ENCODE assay signal across 21 cellular contexts in the genomic region with DNA sequence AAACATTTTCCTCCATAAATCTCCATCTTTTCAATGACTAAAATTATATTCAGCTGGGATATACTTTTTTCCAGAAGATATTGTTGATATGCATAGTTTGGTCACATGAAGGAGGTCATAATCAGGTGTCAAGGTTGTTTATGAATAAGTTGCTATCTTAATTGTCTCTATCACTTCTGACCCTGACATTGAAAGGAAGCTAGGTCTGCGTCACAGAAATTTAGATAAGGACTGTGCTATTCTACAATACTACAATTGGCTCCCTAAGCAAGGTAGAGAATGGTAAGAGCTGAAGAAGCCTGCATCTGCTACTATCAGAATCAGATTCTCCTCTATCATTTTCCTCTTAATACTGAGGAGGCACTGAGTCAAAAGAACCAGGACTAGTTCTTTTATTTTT.
DNase-seq lines count a peak whose midpoint lies in the region; ATAC-seq, FAIRE-seq and TF ChIP-seq lines count a peak whose summit lies in the region.
"Had no signal": no experiment of that assay in that cellular context is flagged by ENCODE, and none has a peak within 500 bp of the region (broad histone marks: within the 10 kb centered on the region; RNA-seq: fewer than 3 reads in every experiment).

No MANE protein-coding gene starts in this region.

- FAIRE-seq in endothelial cell of umbilical vein (lab: Jason Lieb, UNC) (no peak), small intestine (lab: Jason Lieb, UNC) (no peak)
- FAIRE-seq: GM12892 had no signal

- no peaks in the 10 kb centered on the region for H3K9me1 ChIP-seq in endothelial cell of umbilical vein (replicated peaks; ENCODE audit: control insufficient read depth, extremely low read depth, insufficient read depth, low read length)

- H3K27ac ChIP-seq in right atrium auricular region = no peak overlapping the region
- peak overlapping the region in 3 of 5 donors; percentile 14 to 40 (median 15) for H3K27ac ChIP-seq in adrenal gland
- no peak overlapping the region for H3K27ac ChIP-seq in endothelial cell of umbilical vein (ENCODE audit: insufficient read depth, low read depth, low read length)
- H3K27ac ChIP-seq in small intestine (ENCODE audit: low read depth in 1 of 2, low read length in 1 of 2) = no peak overlapping the region
- H3K27ac ChIP-seq in aorta (ENCODE audit: low read depth in 1 of 2, low read length in 2 of 2) = no peak overlapping the region
- H3K27ac ChIP-seq: A549, C4-2B, HL-60 had no signal

- H3K79me2 ChIP-seq in endothelial cell of umbilical vein (ENCODE audit: control insufficient read depth, insufficient read depth, low read length) = no peaks in the 10 kb centered on the region

- H3K27me3 ChIP-seq in right atrium auricular region = no peaks in the 10 kb centered on the region
- no peaks in the 10 kb centered on the region for H3K27me3 ChIP-seq in adrenal gland
- no peaks in the 10 kb centered on the region for H3K27me3 ChIP-seq in endothelial cell of umbilical vein (ENCODE audit: control insufficient read depth in 2 of 2, insufficient read depth in 2 of 2, low read length in 2 of 2)
- no peaks in the 10 kb centered on the region for H3K27me3 ChIP-seq in small intestine (ENCODE audit: control insufficient read depth in 2 of 2, insufficient read depth in 2 of 2, low read length in 2 of 2)
- H3K27me3 ChIP-seq in aorta (ENCODE audit: control insufficient read depth in 1 of 2, insufficient read depth in 2 of 2, low read length in 1 of 2) = no peaks in the 10 kb centered on the region
- H3K27me3 ChIP-seq: BE2C had no signal

- intact Hi-C loops in left ventricle myocardium superior (cut with micrococcal nuclease) = no loop called here
- intact Hi-C loops in adrenal gland (cut with DNase I) = no loop called here
- intact Hi-C loops in endothelial cell of umbilical vein (cut with micrococcal nuclease) = loop anchor here (10.0 kb wide), 1 partner anchor 173 kb away; no protein-coding TSS in a partner anchor
- intact Hi-C loops in aorta (cut with DNase I) = no loop called here

- TF ChIP-seq CTCF in right atrium auricular region (IDR thresholded peaks at IDR 0.05) = no peak
- no peak for TF ChIP-seq CTCF in adrenal gland (IDR thresholded peaks at IDR 0.05)
- TF ChIP-seq CTCF in endothelial cell of umbilical vein (IDR thresholded peaks at IDR 0.05; ENCODE audit: extremely low read depth in 1 of 2, insufficient read depth in 1 of 2, low read depth in 1 of 2, low read length in 2 of 2) = no peak

- DNase-seq in left ventricle myocardium superior (no peak), right atrium auricular region (ENCODE audit: low spot score) (no peak), adrenal gland (no peak), endothelial cell of umbilical vein (ENCODE audit: low read depth, low spot score) (peak; percentile 18), small intestine (peak; percentile 20), aorta (no peak)
- DNase-seq: BE2C; Caco-2; CD8-positive, alpha-beta memory T cell; DND-41; GDM1; GOT3; HCEC 1CT; HFFc6; IMR-90 had no signal

- H3K4me1 Mint-ChIP-seq in stimulated activated memory B cell treated with anti-CD40 and anti-IgM and Interleukin-4, amounts not matched to agents 10 μg/mL and 1 μg/mL and 100 μg/mL, for 72 hours = no peaks in the 10 kb centered on the region

- peaks cover 80% of the 10 kb centered on the region for H3K36me3 Mint-ChIP-seq in stimulated activated memory B cell treated with anti-CD40 and anti-IgM and Interleukin-4, amounts not matched to agents 10 μg/mL and 1 μg/mL and 100 μg/mL, for 72 hours

- no peaks in the 10 kb centered on the region for H4K20me1 ChIP-seq in endothelial cell of umbilical vein (replicated peaks; ENCODE audit: control insufficient read depth, extremely low read depth, insufficient read depth, low read length)

- no peak overlapping the region for H3K4me2 ChIP-seq in endothelial cell of umbilical vein (ENCODE audit: insufficient read depth, low read length)
- H3K4me2 ChIP-seq: A549 had no signal

- BruUV-seq in endothelial cell of umbilical vein (replicated peaks; lab: Mats Ljungman, UMichigan) = no TSS peak

- peak; percentile 56 for ATAC-seq in left ventricle myocardium superior
- no peak for ATAC-seq in HG03196 (IDR thresholded peaks at IDR 0.05; ENCODE audit: unreplicated experiment)
- no peak for ATAC-seq in aorta (ENCODE audit: low FRiP score)
- no peak for ATAC-seq in stimulated activated memory B cell treated with anti-CD40 and anti-IgM and Interleukin-4, amounts not matched to agents 10 μg/mL and 1 μg/mL and 100 μg/mL, for 72 hours
- ATAC-seq: A549 had no signal

- H3K9me3 ChIP-seq in right atrium auricular region = peaks cover 0 to 16% of the 10 kb centered on the region in 2 donors
- peaks cover 0 to 7% (median 0%) of the 10 kb centered on the region in 3 donors for H3K9me3 ChIP-seq in adrenal gland (replicated peaks in 1 of 3)
- H3K9me3 ChIP-seq in endothelial cell of umbilical vein (replicated peaks; ENCODE audit: control insufficient read depth, insufficient read depth, low read length) = no peaks in the 10 kb centered on the region
- H3K9me3 ChIP-seq in small intestine (ENCODE audit: control insufficient read depth, low read depth) = no peaks in the 10 kb centered on the region
- H3K9me3 ChIP-seq in aorta (ENCODE audit: control insufficient read depth, low read length) = no peaks in the 10 kb centered on the region
- H3K9me3 ChIP-seq: BE2C, Caco-2 had no signal

- CTCF ChIA-PET in endothelial cell of umbilical vein (lab: Charles Lee) = interaction anchor here (0.8 to 1.2 kb wide), 3 partner anchors 15 to 43 kb away, joined by 3 to 4 read pairs (median 3); no protein-coding TSS in a partner anchor

- H3K27ac Mint-ChIP-seq in stimulated activated memory B cell treated with anti-CD40 and anti-IgM and Interleukin-4, amounts not matched to agents 10 μg/mL and 1 μg/mL and 100 μg/mL, for 72 hours = no peak overlapping the region
- H3K27ac Mint-ChIP-seq: HFFc6 had no signal

- H3K4me3 Mint-ChIP-seq in stimulated activated memory B cell treated with anti-CD40 and anti-IgM and Interleukin-4, amounts not matched to agents 10 μg/mL and 1 μg/mL and 100 μg/mL, for 72 hours = no peak overlapping the region
- H3K4me3 Mint-ChIP-seq: CD8-positive, alpha-beta memory T cell; HFFc6 had no signal

- H3K9me3 Mint-ChIP-seq in stimulated activated memory B cell treated with anti-CD40 and anti-IgM and Interleukin-4, amounts not matched to agents 10 μg/mL and 1 μg/mL and 100 μg/mL, for 72 hours = peaks cover 7% of the 10 kb centered on the region

- WGBS in adrenal gland, 4 donors = 10 to 35% (median 29%) methylated on average over 1 of the region's 1 CpG
- 28 to 74% (median 31%) methylated on average over 1 of the region's 1 CpG for WGBS in small intestine, 3 donors
- WGBS in aorta, 2 donors = 83 to 86% methylated on average over 1 of the region's 1 CpG

- no peak overlapping the region for H3K9ac ChIP-seq in endothelial cell of umbilical vein (replicated peaks; ENCODE audit: extremely low read depth, insufficient read depth, low read length)

- no peaks in the 10 kb centered on the region for H3K27me3 Mint-ChIP-seq in stimulated activated memory B cell treated with anti-CD40 and anti-IgM and Interleukin-4, amounts not matched to agents 10 μg/mL and 1 μg/mL and 100 μg/mL, for 72 hours
- H3K27me3 Mint-ChIP-seq: CD8-positive, alpha-beta memory T cell had no signal

- dilution Hi-C loops in endothelial cell of umbilical vein (cut with MboI; ENCODE audit: extremely low pct_ligation_motif_present, low sequenced_read_pairs) = no loop called here

- POLR2A ChIA-PET in endothelial cell of umbilical vein (lab: Charles Lee) = no interaction called here

- TF ChIP-seq POLR2A in adrenal gland (IDR thresholded peaks at IDR 0.05) = no peak
- TF ChIP-seq POLR2A in endothelial cell of umbilical vein (IDR thresholded peaks at IDR 0.05; ENCODE audit: low read depth, low read length) = no peak

- H2AFZ ChIP-seq in endothelial cell of umbilical vein (ENCODE audit: low read depth, low read length) = no peak overlapping the region

- H3K4me3 ChIP-seq in right atrium auricular region (no peak overlapping the region), adrenal gland (no peak overlapping the region), endothelial cell of umbilical vein (replicated peaks in 1 of 3; ENCODE audit: insufficient read depth in 1 of 3, low read depth in 1 of 3, low read length in 3 of 3) (no peak overlapping the region), small intestine (ENCODE audit: low read depth in 1 of 2, low read length in 2 of 2) (no peak overlapping the region), aorta (ENCODE audit: low read length in 2 of 2) (no peak overlapping the region)
- H3K4me3 ChIP-seq: A549 had no signal

- peaks cover 47% of the 10 kb centered on the region for H3K36me3 ChIP-seq in right atrium auricular region
- H3K36me3 ChIP-seq in adrenal gland (replicated peaks in 1 of 2) = peaks cover 0 to 48% of the 10 kb centered on the region in 2 donors
- peaks cover 15% of the 10 kb centered on the region in 2 experiments for H3K36me3 ChIP-seq in endothelial cell of umbilical vein (ENCODE audit: control insufficient read depth in 2 of 2, extremely low read depth in 1 of 2, insufficient read depth in 2 of 2, low read length in 2 of 2)
- H3K36me3 ChIP-seq in small intestine (ENCODE audit: control insufficient read depth in 2 of 2, insufficient read depth in 2 of 2, low read length in 2 of 2) = peaks cover 12 to 23% of the 10 kb centered on the region in 2 donors
- peaks cover 8 to 18% of the 10 kb centered on the region in 2 donors for H3K36me3 ChIP-seq in aorta (ENCODE audit: control insufficient read depth in 1 of 2, insufficient read depth in 2 of 2, low read length in 1 of 2)

- H3K4me1 ChIP-seq in right atrium auricular region = peaks cover 0 to 18% of the 10 kb centered on the region in 2 donors
- H3K4me1 ChIP-seq in adrenal gland (replicated peaks in 1 of 2) = peaks cover 8 to 20% of the 10 kb centered on the region in 2 donors
- H3K4me1 ChIP-seq in endothelial cell of umbilical vein (ENCODE audit: control insufficient read depth, extremely low read depth, insufficient read depth, low read length) = no peaks in the 10 kb centered on the region
- H3K4me1 ChIP-seq in small intestine (ENCODE audit: control insufficient read depth in 2 of 2, insufficient read depth in 1 of 2, low read depth in 1 of 2, low read length in 1 of 2) = no peaks in the 10 kb centered on the region
- H3K4me1 ChIP-seq in aorta (ENCODE audit: control insufficient read depth in 1 of 2, insufficient read depth in 2 of 2, low read length in 2 of 2) = no peaks in the 10 kb centered on the region
- H3K4me1 ChIP-seq: A549, BE2C had no signal

TF ChIP-seq in endothelial cell of umbilical vein, 7 proteins besides CTCF, POLR2A, EP300 and RAD21 (continues in another document):
- TF ChIP-seq EZH2 (IDR thresholded peaks at IDR 0.05; ENCODE audit: borderline replicate concordance, low read depth, low read length, severe bottlenecking) = no peak
- no peak for TF ChIP-seq MYC (IDR thresholded peaks at IDR 0.05; ENCODE audit: low read depth, low read length)
- TF ChIP-seq, protein P1, sequence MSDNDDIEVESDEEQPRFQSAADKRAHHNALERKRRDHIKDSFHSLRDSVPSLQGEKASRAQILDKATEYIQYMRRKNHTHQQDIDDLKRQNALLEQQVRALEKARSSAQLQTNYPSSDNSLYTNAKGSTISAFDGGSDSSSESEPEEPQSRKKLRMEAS (IDR thresholded peaks at IDR 0.05; ENCODE audit: insufficient read depth, insufficient read length) = no peak
- TF ChIP-seq JUN (IDR thresholded peaks at IDR 0.05; ENCODE audit: borderline replicate concordance, insufficient read depth, insufficient read length, low read depth) = no peak

Comparison
In these comparisons a context has a peak if more than half of its experiments do, and no peak if none do; other contexts are left out.
1. DNase-seq: peak in endothelial cell of umbilical vein (single experiment) and small intestine (single experiment); none in left ventricle myocardium superior (single experiment), right atrium auricular region (single experiment), adrenal gland (0 of 7) and aorta (0 of 2).
2. H3K27ac ChIP-seq: peak in adrenal gland (3 of 5); none in right atrium auricular region (0 of 2), endothelial cell of umbilical vein (single experiment), small intestine (0 of 2) and aorta (0 of 2).